ENCODE assay signal across 27 cellular contexts in genomic region chr1:37058424-37058988, GRCh38. TPM values are rescaled to one million over a fixed set of nuclear protein-coding genes. Genes with fewer than 3 reads are reported as not detected.
A peak's percentile ranks its signal among the peaks of the same experiment; 100 is the strongest.
DNase-seq lines count a peak whose midpoint lies in the region; ATAC-seq, FAIRE-seq and TF ChIP-seq lines count a peak whose summit lies in the region.
"Had no signal": no experiment of that assay in that cellular context is flagged by ENCODE, and none has a peak within 500 bp of the region (broad histone marks: within the 10 kb centered on the region; RNA-seq: fewer than 3 reads in every experiment).

No MANE protein-coding gene starts in this region.

- H3K9ac ChIP-seq in SK-N-SH: no peak overlapping the region
- H3K9ac ChIP-seq in H1 (replicated peaks in 1 of 4; ENCODE audit: extremely low read depth in 1 of 4, low read depth in 3 of 4, low read length in 3 of 4): no peak overlapping the region
- H3K9ac ChIP-seq: BLaER1 treated with 17β-estradiol and CSF1 and Interleukin-3, amounts not matched to agents 10 nM and 100 nM had no signal

- H3K14ac ChIP-seq in H1 (ENCODE audit: insufficient read length): no peak overlapping the region

- WGBS in SK-N-SH (ENCODE audit: low lambda C conversion rate): 7% methylated on average over 5 of the region's 5 CpGs
- 87% methylated on average over 5 of the region's 5 CpGs; no CpG with 5 or more reads in 1 of the 2 experiments for WGBS in H1 (ENCODE audit: extremely low coverage in 1 of 2, insufficient coverage in 1 of 2, insufficient read length in 1 of 2, insufficient replicate concordance in 2 of 2, low coverage in 1 of 2, low lambda C conversion rate in 2 of 2, missing lambda C conversion rate in 1 of 2), 2 experiments

- BruUV-seq in PC-9 (replicated peaks; lab: Mats Ljungman, UMichigan): no TSS peak

- H3K36me3 ChIP-seq in SK-N-SH (replicated peaks in 1 of 2; ENCODE audit: control insufficient read depth in 1 of 2, insufficient read depth in 2 of 2, low read length in 1 of 2) (no peaks in the 10 kb centered on the region), HEK293 (ENCODE audit: control insufficient read depth in 2 of 2, insufficient read depth in 1 of 2, low read length in 2 of 2) (no peaks in the 10 kb centered on the region), H1 (ENCODE audit: control insufficient read depth in 2 of 4, insufficient read depth in 4 of 4, low read length in 3 of 4) (no peaks in the 10 kb centered on the region), PC-9 (ENCODE audit: low read depth) (no peaks in the 10 kb centered on the region)
- H3K36me3 ChIP-seq: BLaER1 treated with 17β-estradiol and CSF1 and Interleukin-3, amounts not matched to agents 10 nM and 100 nM had no signal

- no peak overlapping the region for H2AK5ac ChIP-seq in H1 (ENCODE audit: low read depth, low read length)

- FAIRE-seq in H1 (lab: Jason Lieb, UNC): no peak
- FAIRE-seq: A549, D721Med, GM12878, GM12892, GM18507 had no signal

- H3K18ac ChIP-seq in H1 (ENCODE audit: extremely low read depth, low read length): no peak overlapping the region

- no peaks in the 10 kb centered on the region for H3K27me3 ChIP-seq in SK-N-SH (ENCODE audit: insufficient read depth)
- no peaks in the 10 kb centered on the region for H3K27me3 ChIP-seq in H1 (replicated peaks in 1 of 4; ENCODE audit: control insufficient read depth in 3 of 4, extremely low read depth in 1 of 4, insufficient read depth in 3 of 4, low read length in 3 of 4)
- peaks cover 30% of the 10 kb centered on the region; the same call in 1 of the 2 replicates for H3K27me3 ChIP-seq in PC-9 (ENCODE audit: insufficient read depth, low read depth)
- H3K27me3 ChIP-seq: BLaER1 treated with 17β-estradiol and CSF1 and Interleukin-3, amounts not matched to agents 10 nM and 100 nM had no signal

- no peaks in the 10 kb centered on the region for H3K9me2 ChIP-seq in SK-N-SH
- no peaks in the 10 kb centered on the region for H3K9me2 ChIP-seq in PC-9 (ENCODE audit: insufficient read depth)

- TF ChIP-seq RAD21 in SK-N-SH (IDR thresholded peaks at IDR 0.05; ENCODE audit: low read length) (peak; percentile 12; the same call in 1 of the 2 replicates), H1 (IDR thresholded peaks at IDR 0.05 in 1 of 2, conservative IDR thresholded peaks at IDR 0.05 in 1 of 2; ENCODE audit: low read depth in 2 of 2, low read length in 2 of 2) (no peak)

- H2BK120ac ChIP-seq in H1 (replicated peaks; ENCODE audit: low read depth, low read length): no peak overlapping the region

- TF ChIP-seq CTCF in SK-N-SH (IDR thresholded peaks at IDR 0.05) (no peak), HEK293 (tag by site-specific recombination; IDR thresholded peaks at IDR 0.05) (no peak), H1 (IDR thresholded peaks at IDR 0.05; ENCODE audit: control extremely low read depth in 1 of 3, insufficient read depth in 1 of 3, low read depth in 1 of 3, low read length in 3 of 3) (no peak), PC-9 (conservative IDR thresholded peaks at IDR 0.05) (no peak)

- no peak overlapping the region for H3K27ac ChIP-seq in SK-N-SH (ENCODE audit: low read depth in 2 of 2, low read length in 1 of 2)
- H3K27ac ChIP-seq in HEK293 (ENCODE audit: extremely low read depth, low read depth, low read length): no peak overlapping the region
- no peak overlapping the region for H3K27ac ChIP-seq in H1 (ENCODE audit: low read depth, low read length)
- H3K27ac ChIP-seq in PC-9: no peak overlapping the region
- H3K27ac ChIP-seq: 22Rv1; A549; BLaER1 treated with 17β-estradiol and CSF1 and Interleukin-3, amounts not matched to agents 10 nM and 100 nM; C4-2B had no signal

- H3K79me2 ChIP-seq in SK-N-SH (ENCODE audit: insufficient read depth): no peaks in the 10 kb centered on the region
- no peaks in the 10 kb centered on the region for H3K79me2 ChIP-seq in H1 (ENCODE audit: control insufficient read depth in 1 of 2, insufficient read depth in 2 of 2, low read length in 2 of 2)
- no peaks in the 10 kb centered on the region for H3K79me2 ChIP-seq in PC-9 (ENCODE audit: low read depth)

- H3K9me3 ChIP-seq in SK-N-SH: no peaks in the 10 kb centered on the region
- H3K9me3 ChIP-seq in HEK293 (ENCODE audit: control insufficient read depth, insufficient read depth, low read depth, low read length): no peaks in the 10 kb centered on the region
- H3K9me3 ChIP-seq in H1 (ENCODE audit: insufficient read depth in 2 of 2, low read depth in 1 of 2, low read length in 1 of 2): no peaks in the 10 kb centered on the region
- H3K9me3 ChIP-seq in PC-9 (ENCODE audit: insufficient read depth, low read depth): no peaks in the 10 kb centered on the region
- H3K9me3 ChIP-seq: A549; BLaER1 treated with 17β-estradiol and CSF1 and Interleukin-3, amounts not matched to agents 10 nM and 100 nM; Caco-2 had no signal

- POLR2A ChIA-PET in SK-N-SH (lab: Yijun Ruan, JAX) (no interaction called here), HEK293 (lab: Yijun Ruan, JAX) (no interaction called here), H1 (lab: Charles Lee; ENCODE audit: partially characterized antibody) (no interaction called here), PC-9 (lab: Charles Lee; ENCODE audit: unreplicated experiment) (no interaction called here)

- TF ChIP-seq EP300 in SK-N-SH (IDR thresholded peaks at IDR 0.05; ENCODE audit: borderline replicate concordance in 1 of 2, low read depth in 1 of 2, low read length in 1 of 2) (peak in 1 of 2 experiments; percentile 84; a peak in 1 of 4 replicates), H1 (IDR thresholded peaks at IDR 0.05; ENCODE audit: borderline replicate concordance in 1 of 2, low read depth in 2 of 2, low read length in 2 of 2) (no peak)

- TF ChIP-seq POLR2A in H1 (IDR thresholded peaks at IDR 0.05; ENCODE audit: control extremely low read depth in 1 of 2, low read depth in 2 of 2, low read length in 2 of 2): no peak

- no peak overlapping the region for H3K56ac ChIP-seq in H1 (replicated peaks; ENCODE audit: insufficient read length, low read depth, low read length)

- H2BK12ac ChIP-seq in H1 (ENCODE audit: low read depth, low read length): no peak overlapping the region

- H4K8ac ChIP-seq in H1 (ENCODE audit: extremely low read depth, insufficient read depth, low read length): no peak overlapping the region

- DNase-seq in SK-N-SH: peak; percentile 52
- no peak for DNase-seq in H1 (ENCODE audit: low read depth in 1 of 2, low spot score in 2 of 2)
- no peak for DNase-seq in PC-9
- DNase-seq: AML-193; Caco-2; Calu3; CD4-positive, alpha-beta T cell; CD8-positive, alpha-beta T cell; DMS53; DMS79; DND-41; EL; GDM1 had no signal

- no peak overlapping the region for H4K5ac ChIP-seq in H1 (ENCODE audit: insufficient read length, low read depth, low read length)

- no peaks in the 10 kb centered on the region for H3K79me1 ChIP-seq in H1 (ENCODE audit: low read depth, low read length)

- no peak overlapping the region for H2BK15ac ChIP-seq in H1 (ENCODE audit: low read length)

- H2AFZ ChIP-seq in SK-N-SH (ENCODE audit: low read depth): no peak overlapping the region
- H2AFZ ChIP-seq in H1 (ENCODE audit: low read length): no peak overlapping the region
- H2AFZ ChIP-seq in PC-9: no peak overlapping the region

- no peak overlapping the region for H2BK5ac ChIP-seq in H1 (ENCODE audit: low read depth, low read length)

- no peak overlapping the region for H3K23ac ChIP-seq in H1 (ENCODE audit: insufficient read length)

- H3K4me3 ChIP-seq in SK-N-SH (ENCODE audit: low read depth in 2 of 2, low read length in 1 of 2) (no peak overlapping the region), HEK293 (ENCODE audit: low read depth, low read length) (no peak overlapping the region), H1 (ENCODE audit: extremely low read depth in 1 of 4, insufficient read depth in 2 of 4, low read depth in 3 of 4, low read length in 4 of 4) (no peak overlapping the region), PC-9 (no peak overlapping the region)
- H3K4me3 ChIP-seq: A549; BLaER1 treated with 17β-estradiol and CSF1 and Interleukin-3, amounts not matched to agents 10 nM and 100 nM; GM12878 had no signal

- no peaks in the 10 kb centered on the region for H3K23me2 ChIP-seq in H1 (ENCODE audit: low read depth, low read length)

- no peak overlapping the region for H3K4me2 ChIP-seq in SK-N-SH
- H3K4me2 ChIP-seq in H1 (ENCODE audit: insufficient read depth in 1 of 2, low read depth in 2 of 2, low read length in 2 of 2): no peak overlapping the region
- no peak overlapping the region for H3K4me2 ChIP-seq in PC-9
- H3K4me2 ChIP-seq: A549 had no signal

- ATAC-seq in SK-N-SH treated with all-trans-retinoic acid at 6 μM for 48 hours (no peak), GM21576 (IDR thresholded peaks at IDR 0.05; ENCODE audit: unreplicated experiment) (no peak), HG03442 (IDR thresholded peaks at IDR 0.05; ENCODE audit: unreplicated experiment) (no peak)
- ATAC-seq: A549; CD8-positive, alpha-beta T cell; GM12878 had no signal

- H3K4ac ChIP-seq in H1 (replicated peaks; ENCODE audit: insufficient read length, low read depth, low read length): no peak overlapping the region

- H3F3A ChIP-seq in SK-N-SH (replicated peaks; ENCODE audit: insufficient read depth) (no peaks in the 10 kb centered on the region), PC-9 (ENCODE audit: insufficient read depth, low read depth) (no peaks in the 10 kb centered on the region)

- intact Hi-C loops in PC-9 (cut with micrococcal nuclease; ENCODE audit: unreplicated experiment): no loop called here

- H2BK20ac ChIP-seq in H1 (ENCODE audit: low read length): no peak overlapping the region

- H3K4me1 ChIP-seq in SK-N-SH (ENCODE audit: control insufficient read depth in 1 of 2, insufficient read depth in 2 of 2, low read depth in 1 of 2, low read length in 1 of 2): peaks cover 0 to 17% of the 10 kb centered on the region in 2 experiments; a peak in 1 of 4 replicates
- no peaks in the 10 kb centered on the region for H3K4me1 ChIP-seq in HEK293 (ENCODE audit: control insufficient read depth, insufficient read depth, low read length)
- H3K4me1 ChIP-seq in H1 (replicated peaks in 1 of 4; ENCODE audit: control insufficient read depth in 3 of 4, insufficient read depth in 4 of 4, low read length in 3 of 4): peaks cover 0 to 4% (median 3%) of the 10 kb centered on the region in 4 experiments; a peak in 3 of 7 replicates
- H3K4me1 ChIP-seq in PC-9 (replicated peaks; ENCODE audit: insufficient read depth): no peaks in the 10 kb centered on the region
- H3K4me1 ChIP-seq: A549, Caco-2 had no signal

- CTCF ChIA-PET in SK-N-SH (lab: Yijun Ruan, JAX) (interaction anchor here (0.6 to 1.6 kb wide), 2 partner anchors 25 to 371 kb away, joined by 3 to 4 read pairs; no protein-coding TSS in a partner anchor), HEK293 (lab: Yijun Ruan, JAX) (no interaction called here), H1 (lab: Charles Lee; ENCODE audit: partially characterized antibody) (no interaction called here), PC-9 (lab: Charles Lee) (no interaction called here)

- H4K20me1 ChIP-seq in SK-N-SH (ENCODE audit: insufficient read depth) (no peaks in the 10 kb centered on the region), H1 (replicated peaks in 1 of 2; ENCODE audit: control insufficient read depth in 1 of 2, insufficient read depth in 2 of 2, low read length in 2 of 2) (no peaks in the 10 kb centered on the region), PC-9 (ENCODE audit: insufficient read depth) (no peaks in the 10 kb centered on the region)

- H4K91ac ChIP-seq in H1 (replicated peaks; ENCODE audit: insufficient read length, low read length): no peak overlapping the region

RNA-seq across cellular contexts. Expression of gene GRIK3, which starts 24.2 kb away (rescaled TPM):
- polyA plus RNA-seq in SK-N-SH (2012; rRNA removed) (not detected in 2 replicates), H1 (2011; rRNA removed) (2.1 and 2.5 TPM in 2 replicates)
- under 0.01 TPM in 1 of 2 replicates, not detected in the other for polyA plus RNA-seq in SK-N-SH (2012; cell fraction: cytosol; rRNA removed)
- polyA plus RNA-seq in SK-N-SH (2012; cell fraction: nucleus; rRNA removed): not detected in 2 replicates
- total RNA-seq in H1 (2021; fragmentation: NEBNext Ultra II Directional; extraction: Animal tissue kit (Norgen Biotek cat#: 25700)): 3.4 and 3.7 TPM in 2 replicates
- polyA plus RNA-seq in H1 (2011; cell fraction: cytosol; rRNA removed): 1.9 TPM
- 3.8 TPM for polyA plus RNA-seq in H1 (2011; cell fraction: nucleus; rRNA removed)
- 1.5 to 1.9 TPM (median 1.8 TPM) in 4 replicates for polyA plus RNA-seq in H1 (2012, experiment 1 of 2)
- 0.63 TPM for polyA plus RNA-seq in H1 (2012, experiment 2 of 2)
- polyA plus RNA-seq in H1 (2013, experiment 1 of 2): 2.3 TPM
- 2.1 TPM for polyA plus RNA-seq in H1 (2013, experiment 2 of 2)
- polyA minus RNA-seq in H1 (2011; rRNA and poly(A)+ RNA removed): 7.3 and 7.4 TPM in 2 replicates
- polyA minus RNA-seq in H1 (2011; cell fraction: cytosol; rRNA and poly(A)+ RNA removed): 1.8 TPM
- 2.9 TPM for polyA minus RNA-seq in H1 (2011; cell fraction: nucleus; rRNA and poly(A)+ RNA removed)
- total RNA-seq in PC-9 (2021): not detected in 2 replicates
- total RNA-seq: A172; Caco-2; Calu3; CD4-positive, alpha-beta T cell; CD8-positive, alpha-beta T cell; G401; GM12878 had no signal
- polyA plus RNA-seq: A549, GM12878 had no signal
